Comparison of ENCODE assay signal across 17 cellular contexts in genomic region chr6:93848011-93848620, GRCh38.
"Had no signal": no experiment of that assay in that cellular context is flagged by ENCODE, and none has a peak within 500 bp of the region (broad histone marks: within the 10 kb centered on the region; RNA-seq: fewer than 3 reads in every experiment).

No MANE protein-coding gene starts in this region.

- ATAC-seq: activated T-cell treated with anti-CD3 and anti-CD28 coated beads, Interleukin-2, amount 50 U/mL, for 72 hours; esophagus mucosa; T-helper 17 cell had no signal

- DNase-seq: activated B cell treated with CpG ODN at 0.5 μM for 24 hours; activated CD4-positive, alpha-beta T cell treated with anti-CD3 and anti-CD28 coated beads for 48 hours; activated CD8-positive, alpha-beta memory T cell treated with anti-CD3 and anti-CD28 coated beads, Interleukin-2, amount 50 U/mL, for 48 hours; activated gamma-delta T cell; activated T-cell treated with anti-CD3 and anti-CD28 coated beads, Interleukin-2, amount 50 U/mL, for 72 hours; amniotic stem cell; hippocampal formation; kidney; left ventricle myocardium inferior; mesenchymal stem cell; ovary; sigmoid colon; stimulated activated CD4-positive, alpha-beta T cell treated with anti-CD3 and anti-CD28 coated beads, Interleukin-2, amount 100 ng/mL, for 24 hours; T-helper 17 cell had no signal

- H3K4me1 Mint-ChIP-seq: activated B cell treated with CpG ODN at 0.5 μM for 24 hours, T-helper 17 cell had no signal

- H3K4me3 Mint-ChIP-seq: activated B cell treated with CpG ODN at 0.5 μM for 24 hours; activated naive CD8-positive, alpha-beta T cell; activated T-cell treated with anti-CD3 and anti-CD28 coated beads, Interleukin-2, amount 50 U/mL, for 72 hours; neural crest cell; T-helper 17 cell had no signal

- H3K36me3 Mint-ChIP-seq: activated naive CD8-positive, alpha-beta T cell had no signal

- H3K27me3 Mint-ChIP-seq: activated B cell treated with CpG ODN at 0.5 μM for 24 hours; activated naive CD8-positive, alpha-beta T cell; T-helper 17 cell had no signal

- H3K27ac Mint-ChIP-seq: activated B cell treated with CpG ODN at 0.5 μM for 24 hours; activated naive CD8-positive, alpha-beta T cell; activated T-cell treated with anti-CD3 and anti-CD28 coated beads, Interleukin-2, amount 50 U/mL, for 72 hours; T-helper 17 cell had no signal
